ENCODE assay signal across 25 cellular contexts in genomic region chr14:36726128-36726527, GRCh38.
"Had no signal": no experiment of that assay in that cellular context is flagged by ENCODE, and none has a peak within 500 bp of the region (broad histone marks: within the 10 kb centered on the region; RNA-seq: fewer than 3 reads in every experiment).

No MANE protein-coding gene starts in this region.

- ATAC-seq: naive thymus-derived CD8-positive, alpha-beta T cell; natural killer cell treated with Interleukin-12 subunit alpha and Interleukin-12 subunit beta and Interleukin-15 and Interleukin-18, amount 100 ng/mL, for 72 hours; psoas muscle; right cardiac atrium; stimulated activated effector memory CD8-positive, alpha-beta T cell treated with anti-CD3 and anti-CD28 coated beads, Interleukin-12 subunit alpha, Interleukin-12 subunit beta, amount 100 ng/mL, for 72 hours; stimulated activated naive B cell treated with anti-CD40 and anti-IgM and Interleukin-4, amounts not matched to agents 10 μg/mL and 1 μg/mL and 100 μg/mL, for 72 hours had no signal

- H3K4me3 ChIP-seq: ovary, psoas muscle, sigmoid colon, stomach, thoracic aorta, thyroid gland, tibial nerve, upper lobe of left lung, vagina had no signal

- H3K9me3 ChIP-seq: ovary, psoas muscle, sigmoid colon, stomach, thoracic aorta, thyroid gland, tibial nerve, upper lobe of left lung, vagina had no signal

- H3K27me3 ChIP-seq: ovary, sigmoid colon, stomach, thyroid gland, tibial nerve, upper lobe of left lung, vagina had no signal

- H3K36me3 ChIP-seq: ovary, sigmoid colon, stomach, thoracic aorta, thyroid gland, tibial nerve, upper lobe of left lung, vagina had no signal

- H3K79me2 ChIP-seq: parathyroid adenoma had no signal

- H3K27ac ChIP-seq: ovary, parathyroid adenoma, psoas muscle, sigmoid colon, stomach, thoracic aorta, thyroid gland, tibial nerve, upper lobe of left lung, vagina had no signal

- H3K9ac ChIP-seq: parathyroid adenoma had no signal

- DNase-seq: naive thymus-derived CD8-positive, alpha-beta T cell; nephron progenitor cell; occipital lobe; ovary; posterior cingulate gyrus; psoas muscle; right cardiac atrium; sigmoid colon; small intestine; stimulated activated CD4-positive, alpha-beta T cell treated with anti-CD3 and anti-CD28 coated beads, Interleukin-15, amount 100 ng/mL, for 24 hours; stimulated activated CD4-positive, alpha-beta T cell treated with anti-CD3 and anti-CD28 coated beads, Interleukin-2, amount 100 ng/mL, for 24 hours; stimulated activated CD4-positive, alpha-beta T cell treated with anti-CD3 and anti-CD28 coated beads, Interleukin-2, amount 100 ng/mL, for 48 hours; stimulated activated CD4-positive, alpha-beta T cell treated with anti-CD3 and anti-CD28 coated beads, Interleukin-4, amount 100 ng/mL, for 24 hours; stimulated activated naive B cell treated with anti-CD40 and anti-IgM and Interleukin-4, amounts not matched to agents 10 μg/mL and 1 μg/mL and 100 μg/mL, for 72 hours; stimulated activated naive CD4-positive, alpha-beta T cell treated with Interleukin-2 at 50 U/mL for 16 hours; stomach; thyroid gland; trophoblast cell; upper lobe of left lung had no signal

- H2AFZ ChIP-seq: parathyroid adenoma had no signal

- H3K4me1 ChIP-seq: parathyroid adenoma, psoas muscle, sigmoid colon, stomach, thyroid gland, upper lobe of left lung, vagina had no signal
